1 cellular context compared by ENCODE assay signal in the genomic region with DNA sequence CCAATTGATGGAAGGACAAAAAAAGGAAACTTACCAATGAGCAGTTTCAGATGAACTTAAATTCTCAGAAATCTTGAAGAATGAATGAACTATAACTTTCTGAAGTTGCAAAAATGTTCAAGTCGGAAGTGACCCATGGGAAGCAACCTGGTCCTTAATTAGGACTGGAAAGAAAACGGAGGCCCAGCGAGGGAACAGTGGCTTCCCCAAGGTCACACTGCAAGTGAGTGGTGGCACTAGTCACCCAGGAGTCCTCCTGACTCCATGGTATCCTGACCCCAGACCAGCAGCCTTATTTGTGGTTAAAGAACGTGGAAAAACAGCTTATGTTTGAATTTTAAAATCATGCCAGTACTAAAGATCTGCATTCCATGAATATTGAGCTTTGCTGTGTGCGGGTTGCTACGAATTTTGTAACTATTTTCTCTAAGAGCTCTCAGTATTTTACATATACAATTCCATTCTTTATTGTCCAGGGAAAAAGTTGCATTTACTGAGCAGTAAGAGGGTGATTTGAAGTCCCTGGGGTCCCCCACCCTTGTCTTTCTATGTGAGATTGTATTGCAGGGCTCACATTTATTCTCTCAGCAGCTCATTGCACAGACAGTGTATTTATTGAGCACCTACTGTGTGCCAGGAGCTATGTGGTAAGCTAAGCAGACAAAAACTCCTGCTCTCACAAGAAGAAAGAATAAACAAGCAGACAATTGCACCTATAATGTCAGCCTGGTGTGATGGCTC.
TF ChIP-seq lines count a peak whose summit lies in the region.

No MANE protein-coding gene starts in this region.

TF ChIP-seq in GM12878, 131 proteins besides CTCF, POLR2A, EP300 and RAD21:
- TF ChIP-seq RUNX3 (IDR thresholded peaks at IDR 0.05; ENCODE audit: low read length) (0 out of 2 replicates have a peak, but pooled peaks have one; percentile 8), ZNF24 (IDR thresholded peaks at IDR 0.05) (0 out of 2 replicates have a peak, but pooled peaks have one; percentile 69), GATAD2B (conservative IDR thresholded peaks at IDR 0.05; ENCODE audit: low read depth) (no peak; the same call in 1 of the 2 replicates), IKZF2 (IDR thresholded peaks at IDR 0.05) (peak in 1 of 2 experiments; percentile 21; a peak in 2 of 4 replicates), ETV6 (conservative IDR thresholded peaks at IDR 0.05 in 1 of 2, IDR thresholded peaks at IDR 0.05 in 1 of 2; ENCODE audit: borderline replicate concordance in 1 of 2, low read depth in 1 of 2) (0 out of 4 replicates have a peak, but pooled peaks of 1 of the 2 experiments have one; percentile 5), EED (IDR thresholded peaks at IDR 0.05; ENCODE audit: low read depth) (no peak), SMC3 (IDR thresholded peaks at IDR 0.05; ENCODE audit: borderline replicate concordance, low read length) (peak; percentile 2; the same call in 1 of the 2 replicates), IKZF1 (conservative IDR thresholded peaks at IDR 0.05) (peak; percentile 6)
- TF ChIP-seq, protein P1, sequence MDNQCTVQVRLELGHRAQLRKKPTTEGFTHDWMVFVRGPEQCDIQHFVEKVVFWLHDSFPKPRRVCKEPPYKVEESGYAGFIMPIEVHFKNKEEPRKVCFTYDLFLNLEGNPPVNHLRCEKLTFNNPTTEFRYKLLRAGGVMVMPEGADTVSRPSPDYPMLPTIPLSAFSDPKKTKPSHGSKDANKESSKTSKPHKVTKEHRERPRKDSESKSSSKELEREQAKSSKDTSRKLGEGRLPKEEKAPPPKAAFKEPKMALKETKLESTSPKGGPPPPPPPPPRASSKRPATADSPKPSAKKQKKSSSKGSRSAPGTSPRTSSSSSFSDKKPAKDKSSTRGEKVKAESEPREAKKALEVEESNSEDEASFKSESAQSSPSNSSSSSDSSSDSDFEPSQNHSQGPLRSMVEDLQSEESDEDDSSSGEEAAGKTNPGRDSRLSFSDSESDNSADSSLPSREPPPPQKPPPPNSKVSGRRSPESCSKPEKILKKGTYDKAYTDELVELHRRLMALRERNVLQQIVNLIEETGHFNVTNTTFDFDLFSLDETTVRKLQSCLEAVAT (IDR thresholded peaks at IDR 0.05), result peak; percentile 85; the same call in 1 of the 2 replicates
- TF ChIP-seq, protein P2, sequence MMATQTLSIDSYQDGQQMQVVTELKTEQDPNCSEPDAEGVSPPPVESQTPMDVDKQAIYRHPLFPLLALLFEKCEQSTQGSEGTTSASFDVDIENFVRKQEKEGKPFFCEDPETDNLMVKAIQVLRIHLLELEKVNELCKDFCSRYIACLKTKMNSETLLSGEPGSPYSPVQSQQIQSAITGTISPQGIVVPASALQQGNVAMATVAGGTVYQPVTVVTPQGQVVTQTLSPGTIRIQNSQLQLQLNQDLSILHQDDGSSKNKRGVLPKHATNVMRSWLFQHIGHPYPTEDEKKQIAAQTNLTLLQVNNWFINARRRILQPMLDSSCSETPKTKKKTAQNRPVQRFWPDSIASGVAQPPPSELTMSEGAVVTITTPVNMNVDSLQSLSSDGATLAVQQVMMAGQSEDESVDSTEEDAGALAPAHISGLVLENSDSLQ (IDR thresholded peaks at IDR 0.05), result peak; percentile 19; the same call in 1 of the 2 replicates
- TF ChIP-seq, protein P3, sequence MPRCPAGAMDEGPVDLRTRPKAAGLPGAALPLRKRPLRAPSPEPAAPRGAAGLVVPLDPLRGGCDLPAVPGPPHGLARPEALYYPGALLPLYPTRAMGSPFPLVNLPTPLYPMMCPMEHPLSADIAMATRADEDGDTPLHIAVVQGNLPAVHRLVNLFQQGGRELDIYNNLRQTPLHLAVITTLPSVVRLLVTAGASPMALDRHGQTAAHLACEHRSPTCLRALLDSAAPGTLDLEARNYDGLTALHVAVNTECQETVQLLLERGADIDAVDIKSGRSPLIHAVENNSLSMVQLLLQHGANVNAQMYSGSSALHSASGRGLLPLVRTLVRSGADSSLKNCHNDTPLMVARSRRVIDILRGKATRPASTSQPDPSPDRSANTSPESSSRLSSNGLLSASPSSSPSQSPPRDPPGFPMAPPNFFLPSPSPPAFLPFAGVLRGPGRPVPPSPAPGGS (IDR thresholded peaks at IDR 0.05; ENCODE audit: borderline replicate concordance, insufficient read depth, low read depth, low read length, poor library complexity, severe bottlenecking), result peak; percentile 0
TF ChIP-seq in GM12878: peak in this region for 9.
